Comparison of ENCODE assay signal across 1 cellular context in genomic region chr2:170930132-170931109, GRCh38.
TF ChIP-seq lines count a peak whose summit lies in the region.

No MANE protein-coding gene starts in this region.

TF ChIP-seq in GM12878, 131 proteins besides CTCF, POLR2A, EP300 and RAD21 (continued from another document and continues in another):
- TF ChIP-seq E4F1 (IDR thresholded peaks at IDR 0.05; ENCODE audit: borderline replicate concordance, partially characterized antibody) (no peak), ZNF592 (IDR thresholded peaks at IDR 0.05) (no peak), IRF4 (IDR thresholded peaks at IDR 0.05; ENCODE audit: low read depth, low read length) (0 out of 2 replicates have a peak, but pooled peaks have one; percentile 55), CBX3 (IDR thresholded peaks at IDR 0.05; ENCODE audit: borderline replicate concordance, low read depth) (no peak), ATF3 (IDR thresholded peaks at IDR 0.05; ENCODE audit: borderline replicate concordance, extremely low read depth, low read depth, low read length) (no peak), SMAD5 (IDR thresholded peaks at IDR 0.05; ENCODE audit: low read depth) (peak; percentile 33; the same call in 1 of the 2 replicates), SRF (IDR thresholded peaks at IDR 0.05; ENCODE audit: low read depth in 2 of 2, low read length in 2 of 2) (peak in 1 of 2 experiments; percentile 67; a peak in 1 of 4 replicates), NRF1 (conservative IDR thresholded peaks at IDR 0.05; ENCODE audit: low read depth, low read length) (no peak), CHD4 (IDR thresholded peaks at IDR 0.05) (no peak), CEBPZ (IDR thresholded peaks at IDR 0.05; ENCODE audit: low read depth, low read length) (no peak), HSF1 (IDR thresholded peaks at IDR 0.05; ENCODE audit: low read depth, low read length) (no peak), ZBTB4 (CRISPR knock-in tag; IDR thresholded peaks at IDR 0.05) (no peak), RB1 (IDR thresholded peaks at IDR 0.05; ENCODE audit: borderline replicate concordance) (no peak), STAT3 (IDR thresholded peaks at IDR 0.05; ENCODE audit: low read depth, low read length) (no peak), SKIL (IDR thresholded peaks at IDR 0.05; ENCODE audit: low read depth, poor library complexity, severe bottlenecking) (no peak), RFX5 (IDR thresholded peaks at IDR 0.05; ENCODE audit: low read depth, low read length) (no peak), RAD51 (IDR thresholded peaks at IDR 0.05) (no peak), DPF2 (IDR thresholded peaks at IDR 0.05) (no peak), JUND (IDR thresholded peaks at IDR 0.05; ENCODE audit: low read depth, low read length) (no peak), ZBTB40 (IDR thresholded peaks at IDR 0.05; ENCODE audit: borderline replicate concordance) (peak; percentile 94), PAX8 (IDR thresholded peaks at IDR 0.05) (no peak; the same call in 1 of the 2 replicates), ETV6 (conservative IDR thresholded peaks at IDR 0.05 in 1 of 2, IDR thresholded peaks at IDR 0.05 in 1 of 2; ENCODE audit: borderline replicate concordance in 1 of 2, low read depth in 1 of 2) (no peak), MTA3 (IDR thresholded peaks at IDR 0.05; ENCODE audit: borderline replicate concordance, low read length) (peak; percentile 49; the same call in 1 of the 2 replicates), HCFC1 (IDR thresholded peaks at IDR 0.05; ENCODE audit: low read length) (peak; percentile 66), BCL3 (IDR thresholded peaks at IDR 0.05; ENCODE audit: borderline replicate concordance, insufficient read depth, low read depth, low read length, poor library complexity, severe bottlenecking) (no peak), PML (IDR thresholded peaks at IDR 0.05; ENCODE audit: low read length) (peak; percentile 68; the same call in 1 of the 2 replicates), FOS (IDR thresholded peaks at IDR 0.05; ENCODE audit: borderline replicate concordance, extremely low read depth, insufficient read length) (no peak), NFYA (IDR thresholded peaks at IDR 0.05; ENCODE audit: borderline replicate concordance, low read depth, low read length) (no peak), KDM1A (IDR thresholded peaks at IDR 0.05; ENCODE audit: borderline replicate concordance) (no peak), HDGF (IDR thresholded peaks at IDR 0.05) (no peak), NBN (IDR thresholded peaks at IDR 0.05) (no peak; the same call in 1 of the 2 replicates), IKZF2 (IDR thresholded peaks at IDR 0.05) (peak in 1 of 2 experiments; percentile 33; a peak in 1 of 4 replicates), NFIC (IDR thresholded peaks at IDR 0.05; ENCODE audit: low read depth, low read length) (no peak)
